In genomic region chr12:96850676-96851075, GRCh38 we compare ENCODE assay signal across 14 cellular contexts. TPM values are rescaled to one million over a fixed set of nuclear protein-coding genes. Genes with fewer than 3 reads are reported as not detected.
DNase-seq lines count a peak whose midpoint lies in the region; ATAC-seq, FAIRE-seq and TF ChIP-seq lines count a peak whose summit lies in the region.
"Had no signal": no experiment of that assay in that cellular context is flagged by ENCODE, and none has a peak within 500 bp of the region (broad histone marks: within the 10 kb centered on the region; RNA-seq: fewer than 3 reads in every experiment).

No MANE protein-coding gene starts in this region.

- H4K20me1 ChIP-seq in GM23338 (replicated peaks; ENCODE audit: insufficient read depth) (no peaks in the 10 kb centered on the region), K562 (replicated peaks; ENCODE audit: control insufficient read depth, insufficient read depth, low read length) (no peaks in the 10 kb centered on the region)

- H3K9ac ChIP-seq in K562 (ENCODE audit: insufficient read depth in 1 of 2, low read depth in 2 of 2, low read length in 2 of 2) = no peak overlapping the region

- intact Hi-C loops in K562 (cut with micrococcal nuclease) = no loop called here

- POLR2A ChIA-PET in K562 (lab: Yijun Ruan, JAX) = no interaction called here

- in situ Hi-C loops in K562 (cut with MboI) = no loop called here

- H3F3A ChIP-seq in GM23338 (replicated peaks; ENCODE audit: low read depth) = no peaks in the 10 kb centered on the region

- CTCF ChIA-PET in K562 (lab: Yijun Ruan, JAX; ENCODE audit: low intra/inter-chr PET ratio) = no interaction called here

- DNase-seq in GM23338 (ENCODE audit: low spot score) (no peak), K562 (ENCODE audit: extremely low read depth in 1 of 4, low spot score in 3 of 4) (no peak), nephron progenitor cell (no peak)
- no peak for DNase-seq in stimulated activated naive CD8-positive, alpha-beta T cell treated with anti-CD3 and anti-CD28 coated beads, Interleukin-15, Interleukin-2, amounts not matched to agents 100 U/mL and 50 U/mL, for 24 hours
- DNase-seq in activated naive CD4-positive, alpha-beta T cell treated with anti-CD3 and anti-CD28 coated beads, Interleukin-2, amount 50 U/mL, for 16 hours = no peak
- DNase-seq: Caco-2; CD8-positive, alpha-beta T cell; DND-41; GDM1; HCEC 1CT; HFFc6 had no signal

- H3K9me2 ChIP-seq in GM23338 (ENCODE audit: insufficient read depth) = no peaks in the 10 kb centered on the region

- H3K36me3 ChIP-seq in GM23338 (ENCODE audit: insufficient read depth) = no peaks in the 10 kb centered on the region
- H3K36me3 ChIP-seq in K562 (ENCODE audit: control insufficient read depth, insufficient read depth, low read length) = no peaks in the 10 kb centered on the region

- H2AFZ ChIP-seq in GM23338 (peak overlapping the region; percentile 67; the same call in 1 of the 2 replicates), K562 (ENCODE audit: low read depth, low read length) (no peak overlapping the region)

- ATAC-seq in GM23338 (no peak), K562 (no peak), HG03139 (IDR thresholded peaks at IDR 0.05; ENCODE audit: unreplicated experiment) (no peak)
- no peak for ATAC-seq in stimulated activated naive CD8-positive, alpha-beta T cell treated with anti-CD3 and anti-CD28 coated beads, Interleukin-15, Interleukin-2, amounts not matched to agents 100 U/mL and 50 U/mL, for 24 hours
- ATAC-seq: A549; CD8-positive, alpha-beta T cell had no signal

- no peaks in the 10 kb centered on the region; the same call in 1 of the 2 replicates for H3K9me3 ChIP-seq in K562 (replicated peaks; ENCODE audit: control insufficient read depth, insufficient read depth, low read depth, low read length)
- H3K9me3 ChIP-seq: A549 had no signal

- no peak overlapping the region for H3K4me3 Mint-ChIP-seq in GM23338
- no peak overlapping the region for H3K4me3 Mint-ChIP-seq in nephron progenitor cell
- H3K4me3 Mint-ChIP-seq: CD14-positive monocyte; CD8-positive, alpha-beta T cell; HFFc6 had no signal

- H3K4me1 ChIP-seq in GM23338 (ENCODE audit: insufficient read depth) (peaks cover 8% of the 10 kb centered on the region; the same call in 1 of the 2 replicates), K562 (replicated peaks in 1 of 2; ENCODE audit: control insufficient read depth in 2 of 2, insufficient read depth in 2 of 2, low read length in 2 of 2) (no peaks in the 10 kb centered on the region)
- H3K4me1 ChIP-seq: A549, Caco-2 had no signal

- no TSS peak for BruUV-seq in K562 (replicated peaks; lab: Mats Ljungman, UMichigan)

- WGBS in K562 (ENCODE audit: insufficient coverage, low coverage, missing lambda C conversion rate) = 0% methylated on average over 3 of the region's 3 CpGs

- peaks cover 2% of the 10 kb centered on the region; the same call in 1 of the 3 replicates for H3K9me3 Mint-ChIP-seq in GM23338
- peaks cover 11% of the 10 kb centered on the region for H3K9me3 Mint-ChIP-seq in nephron progenitor cell
- H3K9me3 Mint-ChIP-seq: CD8-positive, alpha-beta T cell had no signal

- H3K4me2 ChIP-seq in GM23338 (no peak overlapping the region), K562 (ENCODE audit: insufficient read depth, low read length) (no peak overlapping the region)
- H3K4me2 ChIP-seq: A549 had no signal

- H3K27ac Mint-ChIP-seq in GM23338 (no peak overlapping the region), nephron progenitor cell (peak overlapping the region; percentile 34)
- H3K27ac Mint-ChIP-seq: CD14-positive monocyte; CD8-positive, alpha-beta T cell; HFFc6 had no signal

- no peak for FAIRE-seq in K562 (lab: Jason Lieb, UNC)
- FAIRE-seq: A549 had no signal

- TF ChIP-seq CTCF in GM23338 (conservative IDR thresholded peaks at IDR 0.05; ENCODE audit: low read depth in 2 of 2) = no peak
- TF ChIP-seq CTCF in K562 (IDR thresholded peaks at IDR 0.05 in 2 of 3, conservative IDR thresholded peaks at IDR 0.05 in 1 of 3; ENCODE audit: insufficient read depth in 2 of 3, low read depth in 1 of 3, low read length in 3 of 3) = no peak
- TF ChIP-seq CTCF in nephron progenitor cell (IDR thresholded peaks at IDR 0.05) = no peak

- H3K36me3 Mint-ChIP-seq in GM23338 (ENCODE audit: low read depth) (no peaks in the 10 kb centered on the region), nephron progenitor cell (ENCODE audit: low read depth) (no peaks in the 10 kb centered on the region)
- H3K36me3 Mint-ChIP-seq: CD14-positive monocyte; CD8-positive, alpha-beta T cell had no signal

- H3K4me3 ChIP-seq in GM23338 (no peak overlapping the region), K562 (no peak overlapping the region)
- H3K4me3 ChIP-seq: A549 had no signal

- H3K79me2 ChIP-seq in GM23338 (replicated peaks; ENCODE audit: insufficient read depth) = no peaks in the 10 kb centered on the region
- H3K79me2 ChIP-seq in K562 (ENCODE audit: control insufficient read depth, insufficient read depth, low read length) = no peaks in the 10 kb centered on the region

- H3K27ac ChIP-seq in GM23338 (ENCODE audit: low read depth) (no peak overlapping the region), K562 (ENCODE audit: extremely low read depth, low read depth, low read length) (no peak overlapping the region)
- H3K27ac ChIP-seq: A549 had no signal

- H3K9me1 ChIP-seq in K562 (ENCODE audit: control insufficient read depth, insufficient read depth, low read length) = no peaks in the 10 kb centered on the region

- TF ChIP-seq RAD21 in K562 (CRISPR knock-in tag; conservative IDR thresholded peaks at IDR 0.05 in 1 of 2, IDR thresholded peaks at IDR 0.05 in 1 of 2) = no peak

- H3K27me3 ChIP-seq in GM23338 (ENCODE audit: insufficient read depth) (no peaks in the 10 kb centered on the region), K562 (ENCODE audit: control insufficient read depth in 2 of 2, insufficient read depth in 2 of 2, low read length in 2 of 2) (no peaks in the 10 kb centered on the region)

- H3K27me3 Mint-ChIP-seq in GM23338 (ENCODE audit: insufficient read depth, low read depth, poor library complexity) = no peaks in the 10 kb centered on the region
- peaks cover 4% of the 10 kb centered on the region for H3K27me3 Mint-ChIP-seq in nephron progenitor cell (ENCODE audit: low read depth, poor library complexity)

- TF ChIP-seq POLR2A in K562 (conservative IDR thresholded peaks at IDR 0.05) = no peak

- H3K4me1 Mint-ChIP-seq in GM23338 (peaks cover 14% of the 10 kb centered on the region; the same call in 2 of the 3 replicates), nephron progenitor cell (peaks cover 47% of the 10 kb centered on the region)

- TF ChIP-seq EP300 in K562 (IDR thresholded peaks at IDR 0.05; ENCODE audit: low read length) = no peak

TF ChIP-seq in GM23338, 12 proteins besides CTCF, POLR2A, EP300 and RAD21 (continues in another document):
- TF ChIP-seq NANOG (IDR thresholded peaks at IDR 0.05; ENCODE audit: borderline replicate concordance) (no peak), CREB1 (CRISPR knock-in tag; IDR thresholded peaks at IDR 0.05; ENCODE audit: low read depth) (no peak), JUNB (IDR thresholded peaks at IDR 0.05; ENCODE audit: unreplicated experiment) (no peak), EZH2phosphoT487 (IDR thresholded peaks at IDR 0.05; ENCODE audit: unreplicated experiment) (no peak), ZNF114 (CRISPR knock-in tag; IDR thresholded peaks at IDR 0.05) (no peak)

TF ChIP-seq in K562, 482 proteins besides CTCF, POLR2A, EP300 and RAD21:
- TF ChIP-seq ATF3 (IDR thresholded peaks at IDR 0.05) (no peak), ATF3 (CRISPR knock-in tag; conservative IDR thresholded peaks at IDR 0.05) (no peak), CBFA2T3 (IDR thresholded peaks at IDR 0.05) (peak; percentile 36)

RNA-seq across cellular contexts. Expression of gene NEDD1, which starts 56.4 kb away (rescaled TPM):
- 35.8 and 67.0 TPM in 2 replicates for total RNA-seq in GM23338 (2014; rRNA removed; shearing (Covaris generic))
- 11.7 and 16.0 TPM in 2 replicates for polyA plus RNA-seq in GM23338 (2016; fragmentation: Nextera tagmentation; extraction: Ambion mirVana)
- 13.0 and 21.9 TPM in 2 replicates for total RNA-seq in K562 (2011; cell fraction: chromatin; rRNA removed; ENCODE audit: low replicate concordance)
- 4.7 and 7.5 TPM in 2 replicates for total RNA-seq in K562 (2011; cell fraction: nucleolus; rRNA removed)
- total RNA-seq in K562 (2011; cell fraction: nucleoplasm; rRNA removed) = 9.5 and 10.0 TPM in 2 replicates
- total RNA-seq in K562 (2014; rRNA removed) = 10.0 and 14.6 TPM in 2 replicates
- 20.6 and 23.5 TPM in 2 replicates for total RNA-seq in K562 (2014; rRNA removed; fragmentation: Illumina TruSeq; extraction: Trizol)
- total RNA-seq in K562 (2015; rRNA removed; fragmentation: Illumina TruSeq; extraction: Trizol) = 18.2 and 23.4 TPM in 2 replicates
- 14.5 and 14.7 TPM in 2 replicates for total RNA-seq in K562 (2021)
- 22.8 and 29.3 TPM in 2 replicates for polyA plus RNA-seq in K562 (2011; rRNA removed)
- polyA plus RNA-seq in K562 (2011; cell fraction: cytosol; rRNA removed) = 6.4 and 11.8 TPM in 2 replicates
- polyA plus RNA-seq in K562 (2011; cell fraction: nucleus; rRNA removed) = 11.4 and 16.5 TPM in 2 replicates
- 10.4 and 10.7 TPM in 2 replicates for polyA plus RNA-seq in K562 (2012)
- 14.9 and 17.5 TPM in 2 replicates for polyA plus RNA-seq in K562 (2014; fragmentation: Illumina TruSeq; extraction: Trizol)
- 10 to 100 TPM; 10.5 to 14.8 TPM for polyA plus RNA-seq in K562 (2014; fragmentation: Nextera tagmentation; extraction: Ambion mirVana)
- polyA plus RNA-seq in K562 (2014; rRNA removed) = 7.5 and 9.3 TPM in 2 replicates
- 58.8 TPM in 2 replicates for polyA minus RNA-seq in K562 (2011; rRNA and poly(A)+ RNA removed)
- 11.9 and 16.9 TPM in 2 replicates for polyA minus RNA-seq in K562 (2011; cell fraction: cytosol; rRNA and poly(A)+ RNA removed)
- polyA minus RNA-seq in K562 (2011; cell fraction: nucleus; rRNA and poly(A)+ RNA removed) = 11.7 and 16.2 TPM in 2 replicates
